18 cellular contexts compared by ENCODE assay signal in genomic region chr15:28922712-28923012, GRCh38. TPM values are rescaled to one million over a fixed set of nuclear protein-coding genes. Genes with fewer than 3 reads are reported as not detected.
DNase-seq lines count a peak whose midpoint lies in the region; FAIRE-seq and TF ChIP-seq lines count a peak whose summit lies in the region.
"Had no signal": no experiment of that assay in that cellular context is flagged by ENCODE, and none has a peak within 500 bp of the region (broad histone marks: within the 10 kb centered on the region; RNA-seq: fewer than 3 reads in every experiment).

No MANE protein-coding gene starts in this region.

- no peak overlapping the region for H2AK5ac ChIP-seq in neuronal stem cell (ENCODE audit: low read depth, low read length)

- peaks cover 11% of the 10 kb centered on the region; the same call in 1 of the 2 replicates for H3K79me2 ChIP-seq in MM.1S (ENCODE audit: low read length)

- peaks cover 8% of the 10 kb centered on the region for H3K79me1 ChIP-seq in neuronal stem cell (ENCODE audit: low read depth, low read length)

- no peak overlapping the region for H4K8ac ChIP-seq in neuronal stem cell (ENCODE audit: low read depth, low read length)

- peaks cover 59% of the 10 kb centered on the region for H3K4me1 ChIP-seq in MM.1S (ENCODE audit: low read length)
- no peaks in the 10 kb centered on the region for H3K4me1 ChIP-seq in endodermal cell (ENCODE audit: control insufficient read depth, insufficient read depth, low read length)
- H3K4me1 ChIP-seq in neuronal stem cell (ENCODE audit: control insufficient read depth in 2 of 2, insufficient read depth in 1 of 2, low read depth in 1 of 2, low read length in 2 of 2) = peaks cover 0 to 13% of the 10 kb centered on the region in 2 donors
- H3K4me1 ChIP-seq: BE2C, HAP-1 had no signal

- H4K91ac ChIP-seq in neuronal stem cell (ENCODE audit: low read depth, low read length, poor library complexity) = no peak overlapping the region

- peak; percentile 42 for DNase-seq in activated effector memory CD4-positive, alpha-beta T cell treated with anti-CD3 and anti-CD28 coated beads, Interleukin-2, amount 50 U/mL, for 16 hours
- no peak for DNase-seq in activated effector memory CD4-positive, alpha-beta T cell treated with Interleukin-2 at 50 U/mL for 16 hours
- DNase-seq in MM.1S (no peak), endodermal cell (peak; percentile 14), neuronal stem cell (ENCODE audit: low spot score) (no peak), HTR-8/SVneo (ENCODE audit: insufficient read length, low spot score) (no peak), GM13976 (ENCODE audit: low spot score) (no peak), NCI-H2107 treated with DMSO at 0.1 percent for 48 hours (lab: John Stamatoyannopoulos, UW; ENCODE audit: unreplicated experiment) (no peak)
- DNase-seq: 8988T; BE2C; CD4-positive, alpha-beta memory T cell; NCI-H1436; NCI-H2029; NCI-H2171 treated with DMSO at 0.1 percent for 48 hours; NCI-H446 treated with DMSO at 0.1 percent for 48 hours; NCI-H748 treated with DMSO at 0.1 percent for 48 hours; PC-9 had no signal

- H3K36me3 ChIP-seq in MM.1S (replicated peaks; ENCODE audit: insufficient read depth, low read length) (no peaks in the 10 kb centered on the region), endodermal cell (ENCODE audit: control insufficient read depth, insufficient read depth, low read length) (no peaks in the 10 kb centered on the region), neuronal stem cell (replicated peaks in 1 of 2; ENCODE audit: control insufficient read depth in 2 of 2, insufficient read depth in 2 of 2, low read length in 2 of 2) (peaks cover 6 to 49% of the 10 kb centered on the region in 2 donors)
- H3K36me3 ChIP-seq: BE2C had no signal

- in situ Hi-C loops in GM13976 (cut with MboI; ENCODE audit: low sequenced_read_pairs, unreplicated experiment) = no loop called here

- no peak overlapping the region for H2BK12ac ChIP-seq in neuronal stem cell (ENCODE audit: low read length)

- TF ChIP-seq CTCF in MM.1S (IDR thresholded peaks at IDR 0.05; ENCODE audit: low read length) = no peak
- TF ChIP-seq CTCF in endodermal cell (conservative IDR thresholded peaks at IDR 0.05) = no peak
- TF ChIP-seq CTCF in GM13976 (IDR thresholded peaks at IDR 0.05; ENCODE audit: borderline replicate concordance, control extremely low read depth, extremely low read depth, insufficient read depth, missing control alignments) = no peak

- H3K27ac ChIP-seq in MM.1S (ENCODE audit: low read length) (peak overlapping the region; percentile 96; the same call in 1 of the 2 replicates), endodermal cell (ENCODE audit: low read depth, low read length) (no peak overlapping the region), neuronal stem cell (replicated peaks; ENCODE audit: low read length) (no peak overlapping the region)
- H3K27ac ChIP-seq: PC-9 had no signal

- no peak for FAIRE-seq in HTR-8/SVneo (lab: Jason Lieb, UNC)

- no peak overlapping the region for H3K4me3 Mint-ChIP-seq in endodermal cell
- H3K4me3 Mint-ChIP-seq: CD4-positive, alpha-beta memory T cell had no signal

- peaks cover 29% of the 10 kb centered on the region for H3F3A ChIP-seq in MM.1S (ENCODE audit: insufficient read depth, low read length)

- no peak overlapping the region for H3K4me3 ChIP-seq in MM.1S (ENCODE audit: low read length)
- H3K4me3 ChIP-seq in endodermal cell (ENCODE audit: low read length) = no peak overlapping the region
- no peak overlapping the region for H3K4me3 ChIP-seq in neuronal stem cell (ENCODE audit: low read length in 2 of 2)
- H3K4me3 ChIP-seq: HAP-1, PC-9 had no signal

- no peak overlapping the region for H2BK120ac ChIP-seq in neuronal stem cell (ENCODE audit: low read depth, low read length)

- H3K4me2 ChIP-seq in MM.1S (ENCODE audit: low read depth, low read length) (no peak overlapping the region), neuronal stem cell (ENCODE audit: insufficient read depth, low read length, poor library complexity, severe bottlenecking) (no peak overlapping the region)
- H3K4me2 ChIP-seq: PC-9 had no signal

- no peak overlapping the region for H2AFZ ChIP-seq in MM.1S (ENCODE audit: low read length)
- H2AFZ ChIP-seq in neuronal stem cell (ENCODE audit: low read length) = no peak overlapping the region
- H2AFZ ChIP-seq: PC-9 had no signal

- no peaks in the 10 kb centered on the region for H3K9me2 ChIP-seq in MM.1S (replicated peaks; ENCODE audit: insufficient read depth, low read length)

- H3K27me3 Mint-ChIP-seq in endodermal cell (ENCODE audit: insufficient read depth) = no peaks in the 10 kb centered on the region

- no peak overlapping the region for H3K18ac ChIP-seq in neuronal stem cell (ENCODE audit: low read length)

- 89 to 100% methylated on average over 3 to 5 of the region's 5 CpGs for WGBS in endodermal cell (ENCODE audit: insufficient coverage in 1 of 2, insufficient read length in 1 of 2), 2 experiments
- no CpG with 5 or more reads among the region's 5 CpGs for WGBS in neuronal stem cell (ENCODE audit: extremely low coverage in 2 of 2, insufficient read length in 2 of 2, insufficient replicate concordance in 1 of 2), 2 donors

- H3K4ac ChIP-seq in neuronal stem cell (ENCODE audit: low read length) = no peak overlapping the region

- no peak overlapping the region for H3K14ac ChIP-seq in neuronal stem cell (ENCODE audit: low read length)

- peaks cover 5% of the 10 kb centered on the region for H3K4me1 Mint-ChIP-seq in endodermal cell

- H3K36me3 Mint-ChIP-seq in endodermal cell (ENCODE audit: low read depth) = peaks cover 21% of the 10 kb centered on the region

- H2BK15ac ChIP-seq in neuronal stem cell (ENCODE audit: low read length) = no peak overlapping the region

- no peak overlapping the region for H3K9ac ChIP-seq in MM.1S (ENCODE audit: low read length)
- no peak overlapping the region for H3K9ac ChIP-seq in endodermal cell (ENCODE audit: extremely low read depth, low read length, poor library complexity, severe bottlenecking)
- H3K9ac ChIP-seq in neuronal stem cell (ENCODE audit: low read depth, low read length, poor library complexity) = peak overlapping the region; percentile 56

- no peaks in the 10 kb centered on the region for H3K9me3 Mint-ChIP-seq in endodermal cell
- H3K9me3 Mint-ChIP-seq: CD4-positive, alpha-beta memory T cell had no signal

- no peaks in the 10 kb centered on the region for H4K20me1 ChIP-seq in MM.1S (ENCODE audit: insufficient read depth, low read length)

- H2BK5ac ChIP-seq in neuronal stem cell (ENCODE audit: low read length) = no peak overlapping the region

- H3K9me3 ChIP-seq in MM.1S (replicated peaks; ENCODE audit: insufficient read depth, low read length) (no peaks in the 10 kb centered on the region), endodermal cell (ENCODE audit: control insufficient read depth, low read length) (no peaks in the 10 kb centered on the region), neuronal stem cell (replicated peaks in 1 of 2; ENCODE audit: control insufficient read depth in 2 of 2, insufficient read depth in 1 of 2, low read depth in 1 of 2, low read length in 2 of 2) (peaks cover 0 to 9% of the 10 kb centered on the region in 2 donors)
- H3K9me3 ChIP-seq: BE2C, HAP-1 had no signal

- H3K23ac ChIP-seq in neuronal stem cell (ENCODE audit: low read depth, low read length, poor library complexity) = peak overlapping the region; percentile 14

- H3K27me3 ChIP-seq in MM.1S (replicated peaks; ENCODE audit: insufficient read depth, low read length) (no peaks in the 10 kb centered on the region), endodermal cell (ENCODE audit: control insufficient read depth, insufficient read depth, low read length, poor library complexity, severe bottlenecking) (no peaks in the 10 kb centered on the region), neuronal stem cell (ENCODE audit: control insufficient read depth in 3 of 3, insufficient read depth in 3 of 3, low read depth in 1 of 3, low read length in 3 of 3) (no peaks in the 10 kb centered on the region)
- H3K27me3 ChIP-seq: BE2C had no signal

- no peak overlapping the region for H3K27ac Mint-ChIP-seq in endodermal cell

RNA-seq across cellular contexts. Expression of gene APBA2, which starts 36.9 kb away (rescaled TPM):
- 10 to 100 TPM; 27.1 to 27.3 TPM for total RNA-seq in endodermal cell
- polyA plus RNA-seq in endodermal cell (2013, experiment 1 of 2) = 45.7 TPM
- 40.9 TPM for polyA plus RNA-seq in endodermal cell (2013, experiment 2 of 2)
- polyA plus RNA-seq in neuronal stem cell (2013, experiment 1 of 2) = 30.6 TPM
- 29.0 TPM for polyA plus RNA-seq in neuronal stem cell (2013, experiment 2 of 2)
- total RNA-seq: PC-9 had no signal

Comparison
In these comparisons a context has a peak if more than half of its experiments do, and no peak if none do; other contexts are left out.
1. DNase-seq: peak in activated effector memory CD4-positive, alpha-beta T cell treated with anti-CD3 and anti-CD28 coated beads, Interleukin-2, amount 50 U/mL, for 16 hours (single experiment) and endodermal cell (single experiment); none in activated effector memory CD4-positive, alpha-beta T cell treated with Interleukin-2 at 50 U/mL for 16 hours (single experiment), MM.1S (single experiment), neuronal stem cell (single experiment), HTR-8/SVneo (single experiment), GM13976 (single experiment) and NCI-H2107 treated with DMSO at 0.1 percent for 48 hours (single experiment).